Comparison of ENCODE assay signal across 8 cellular contexts in genomic region chr3:38164136-38164965, GRCh38. TPM values are rescaled to one million over a fixed set of nuclear protein-coding genes. Genes with fewer than 3 reads are reported as not detected.
A peak's percentile ranks its signal among the peaks of the same experiment; 100 is the strongest.
DNase-seq lines count a peak whose midpoint lies in the region; ATAC-seq and TF ChIP-seq lines count a peak whose summit lies in the region.

No MANE protein-coding gene starts in this region.

- TF ChIP-seq CTCF in C4-2B (conservative IDR thresholded peaks at IDR 0.05) = no peak

- H3K9me3 Mint-ChIP-seq in activated naive CD4-positive, alpha-beta T cell treated with anti-CD3 and anti-CD28 coated beads, Interleukin-2, amount 50 U/mL, for 72 hours = no peaks in the 10 kb centered on the region
- H3K9me3 Mint-ChIP-seq in immature natural killer cell = no peaks in the 10 kb centered on the region

- H3K27ac Mint-ChIP-seq in activated naive CD4-positive, alpha-beta T cell treated with anti-CD3 and anti-CD28 coated beads, Interleukin-2, amount 50 U/mL, for 72 hours = peak overlapping the region; percentile 98 to 99
- H3K27ac Mint-ChIP-seq in immature natural killer cell = peak overlapping the region; percentile 99 to 100 (median 100)

- H3K27me3 Mint-ChIP-seq in immature natural killer cell (ENCODE audit: low read depth in 3 of 3) = peaks cover 9 to 18% (median 10%) of the 10 kb centered on the region in 3 donors

- H3K27ac ChIP-seq in C4-2B = peak overlapping the region; percentile 89
- peak overlapping the region; percentile 97 for H3K27ac ChIP-seq in temporal lobe (ENCODE audit: low read depth, low read length)

- H3K4me1 Mint-ChIP-seq in immature natural killer cell = peaks cover 33 to 42% of the 10 kb centered on the region in 2 donors

- peaks cover 14 to 31% of the 10 kb centered on the region in 2 donors for H3K36me3 Mint-ChIP-seq in activated naive CD4-positive, alpha-beta T cell treated with anti-CD3 and anti-CD28 coated beads, Interleukin-2, amount 50 U/mL, for 72 hours
- H3K36me3 Mint-ChIP-seq in immature natural killer cell = no peaks in the 10 kb centered on the region

- H3K4me3 Mint-ChIP-seq in immature natural killer cell = peak overlapping the region; percentile 94 to 97 (median 96)

- peak; percentile 11 for ATAC-seq in HG02571 (IDR thresholded peaks at IDR 0.05; ENCODE audit: unreplicated experiment)
- ATAC-seq in activated naive CD4-positive, alpha-beta T cell treated with anti-CD3 and anti-CD28 coated beads, Interleukin-2, amount 50 U/mL, for 72 hours = peak; percentile 25 to 31
- ATAC-seq in GM19467 (IDR thresholded peaks at IDR 0.05; ENCODE audit: unreplicated experiment) = no peak

- DNase-seq in activated naive CD4-positive, alpha-beta T cell treated with anti-CD3 and anti-CD28 coated beads, Interleukin-2, amount 50 U/mL, for 72 hours (ENCODE audit: low spot score in 2 of 2) = no peak
- DNase-seq in immature natural killer cell = no peak
- DNase-seq in NOMO-1 treated with dmso at 0.1 percent for 144 hours (lab: John Stamatoyannopoulos, UW; ENCODE audit: unreplicated experiment) = no peak
- DNase-seq in mesenteric fat pad (ENCODE audit: low spot score) = no peak

RNA-seq across cellular contexts. Expression of gene OXSR1, which starts 1.0 kb away (rescaled TPM):
- total RNA-seq in activated naive CD4-positive, alpha-beta T cell treated with anti-CD3 and anti-CD28 coated beads, Interleukin-2, amount 50 U/mL, for 72 hours = 10 to 100 TPM; 46.8 to 58.3 TPM
- 10 to 100 TPM; 13.1 to 16.1 (median 13.5) TPM for polyA plus RNA-seq in immature natural killer cell
- total RNA-seq in temporal lobe (36.4 TPM), mesenteric fat pad (51.8 TPM)

RNA-seq across cellular contexts. Expression of gene MYD88, which starts 25.9 kb away (rescaled TPM):
- 10 to 100 TPM; 23.5 to 41.2 TPM for total RNA-seq in activated naive CD4-positive, alpha-beta T cell treated with anti-CD3 and anti-CD28 coated beads, Interleukin-2, amount 50 U/mL, for 72 hours
- polyA plus RNA-seq in immature natural killer cell = 100 to 1,000 TPM in 2 of 3 donors, 10 to 100 TPM in 1; 94.0 to 205 (median 129) TPM
- total RNA-seq in temporal lobe (6.4 TPM), mesenteric fat pad (40.0 TPM)

RNA-seq across cellular contexts. Expression of gene ACAA1, which starts 27.4 kb away (rescaled TPM):
- 10 to 100 TPM; 73.9 to 83.9 TPM for total RNA-seq in activated naive CD4-positive, alpha-beta T cell treated with anti-CD3 and anti-CD28 coated beads, Interleukin-2, amount 50 U/mL, for 72 hours
- polyA plus RNA-seq in immature natural killer cell = 100 to 1,000 TPM in 1 of 3 donors, 10 to 100 TPM in 2; 74.8 to 113 (median 82.8) TPM
- total RNA-seq in temporal lobe (22.1 TPM), mesenteric fat pad (67.6 TPM)
